Comparison of ENCODE assay signal across 8 cellular contexts in genomic region chr18:13530879-13531387, GRCh38.
DNase-seq lines count a peak whose midpoint lies in the region; ATAC-seq, FAIRE-seq and TF ChIP-seq lines count a peak whose summit lies in the region.

No MANE protein-coding gene starts in this region.

- H3K4me3 ChIP-seq in retinal pigment epithelial cell (ENCODE audit: low read length) = no peak overlapping the region

- ATAC-seq in left ventricle myocardium superior (peak; percentile 92), HG03139 (IDR thresholded peaks at IDR 0.05; ENCODE audit: unreplicated experiment) (no peak)
- no peak for ATAC-seq in activated CD4-positive, CD25-positive, alpha-beta regulatory T cell treated with anti-CD3 and anti-CD28 coated beads, Interleukin-2, amount 50 U/mL, for 24 hours

- peak; percentile 78 for TF ChIP-seq CTCF in retinal pigment epithelial cell (conservative IDR thresholded peaks at IDR 0.05; ENCODE audit: low read depth, low read length)

- peak; percentile 28 for FAIRE-seq in HTR-8/SVneo (lab: Jason Lieb, UNC)

- DNase-seq in DMS114 treated with DMSO at 0.1 percent for 48 hours (lab: John Stamatoyannopoulos, UW; ENCODE audit: unreplicated experiment) (peak; percentile 8), HTR-8/SVneo (ENCODE audit: insufficient read length, low spot score) (peak; percentile 50), left ventricle myocardium superior (peak; percentile 78), retinal pigment epithelial cell (ENCODE audit: low read depth) (peak; percentile 29)
- peak; percentile 18 for DNase-seq in activated naive CD4-positive, alpha-beta T cell treated with anti-CD3 and anti-CD28 coated beads, Interleukin-2, amount 50 U/mL, for 16 hours
- no peak for DNase-seq in effector CD4-positive, alpha-beta T cell

- intact Hi-C loops in left ventricle myocardium superior (cut with micrococcal nuclease) = loop anchor here (5.0 kb wide), 1 partner anchor 314 kb away; the partner anchor contains the start of gene LDLRAD4
